In genomic region chr1:176801553-176802020, GRCh38 we compare ENCODE assay signal across 11 cellular contexts.
A peak's percentile ranks its signal among the peaks of the same experiment; 100 is the strongest.
DNase-seq lines count a peak whose midpoint lies in the region; ATAC-seq and TF ChIP-seq lines count a peak whose summit lies in the region.
"Had no signal": no experiment of that assay in that cellular context is flagged by ENCODE, and none has a peak within 500 bp of the region (broad histone marks: within the 10 kb centered on the region; RNA-seq: fewer than 3 reads in every experiment).

No MANE protein-coding gene starts in this region.

- H3K27ac ChIP-seq in right atrium auricular region = peak overlapping the region; percentile 42 to 46
- H3K27ac ChIP-seq: C4-2B had no signal

- peaks cover 0 to 20% of the 10 kb centered on the region in 2 donors for H3K4me1 ChIP-seq in right atrium auricular region

- DNase-seq in EH (ENCODE audit: low read depth) = peak; percentile 22
- peak; percentile 51 for DNase-seq in RPMI7951 (ENCODE audit: low read depth)
- DNase-seq in right atrium auricular region (ENCODE audit: low spot score) = no peak
- peak; percentile 50 for DNase-seq in retina
- DNase-seq in DMS79 treated with DMSO at 0.1 percent for 48 hours (lab: John Stamatoyannopoulos, UW) = no peak
- DNase-seq in NAMALWA (ENCODE audit: low spot score) = no peak
- DNase-seq: activated effector memory CD4-positive, alpha-beta T cell treated with Interleukin-2 at 50 U/mL for 16 hours had no signal

- no peaks in the 10 kb centered on the region for H3K36me3 ChIP-seq in right atrium auricular region

- no peak overlapping the region for H3K4me3 ChIP-seq in right atrium auricular region

- H3K9me3 ChIP-seq in right atrium auricular region = no peaks in the 10 kb centered on the region

- no peak for TF ChIP-seq CTCF in right atrium auricular region (IDR thresholded peaks at IDR 0.05)

- ATAC-seq in HG03097 (IDR thresholded peaks at IDR 0.05; ENCODE audit: low FRiP score, unreplicated experiment) (no peak), GM21528 (IDR thresholded peaks at IDR 0.05; ENCODE audit: low FRiP score, unreplicated experiment) (no peak)
- ATAC-seq: esophagus mucosa had no signal

- no peaks in the 10 kb centered on the region for H3K27me3 ChIP-seq in right atrium auricular region

Comparison
In these comparisons a context has a peak if more than half of its experiments do, and no peak if none do; other contexts are left out.
1. DNase-seq: peak in EH (single experiment), RPMI7951 (single experiment) and retina (single experiment); none in right atrium auricular region (single experiment), DMS79 treated with DMSO at 0.1 percent for 48 hours (single experiment) and NAMALWA (single experiment).